1 cellular context compared by ENCODE assay signal in genomic region chr9:128056887-128057723, GRCh38.
TF ChIP-seq lines count a peak whose summit lies in the region.

No MANE protein-coding gene starts in this region.

TF ChIP-seq in HEK293, 187 proteins besides CTCF, POLR2A, EP300 and RAD21 (continued from another document):
- TF ChIP-seq ZNF148 (tag by site-specific recombination; IDR thresholded peaks at IDR 0.05; ENCODE audit: borderline replicate concordance), result no peak
- no peak for TF ChIP-seq ZNF658 (tag by site-specific recombination; IDR thresholded peaks at IDR 0.05)
- no peak for TF ChIP-seq REPIN1 (tag by site-specific recombination; IDR thresholded peaks at IDR 0.05; ENCODE audit: low read depth)
- no peak for TF ChIP-seq HOXC10 (CRISPR knock-in tag; IDR thresholded peaks at IDR 0.05)
- TF ChIP-seq SP7 (tag by site-specific recombination; IDR thresholded peaks at IDR 0.05), result 0 out of 2 replicates have a peak, but pooled peaks have one; percentile 47
- TF ChIP-seq ZNF664 (tag by site-specific recombination; IDR thresholded peaks at IDR 0.05), result peak; percentile 85
- no peak for TF ChIP-seq GFI1B (tag by site-specific recombination; IDR thresholded peaks at IDR 0.05)
- peak; percentile 33 for TF ChIP-seq ZNF341 (tag by site-specific recombination; IDR thresholded peaks at IDR 0.05; ENCODE audit: low read depth)
- TF ChIP-seq PRDM10 (tag by site-specific recombination; IDR thresholded peaks at IDR 0.05), result peak; percentile 91
- peak; percentile 80 for TF ChIP-seq OSR2 (tag by site-specific recombination; IDR thresholded peaks at IDR 0.05)
- TF ChIP-seq ZBTB17 (tag by site-specific recombination; IDR thresholded peaks at IDR 0.05), result peak; percentile 39; the same call in 1 of the 2 replicates
- TF ChIP-seq ZNF335 (tag by site-specific recombination; conservative IDR thresholded peaks at IDR 0.05), result peak; percentile 7; the same call in 1 of the 2 replicates
- TF ChIP-seq ZNF416 (tag by site-specific recombination; IDR thresholded peaks at IDR 0.05), result no peak
- TF ChIP-seq ZNF24 (tag by site-specific recombination; IDR thresholded peaks at IDR 0.05), result no peak
- no peak for TF ChIP-seq ZNF777 (tag by site-specific recombination; IDR thresholded peaks at IDR 0.05; ENCODE audit: borderline replicate concordance)
- TF ChIP-seq ZSCAN23 (tag by site-specific recombination; IDR thresholded peaks at IDR 0.05), result no peak
